In genomic region chr1:68384872-68385390, GRCh38 we compare ENCODE assay signal across 1 cellular context.
A peak's percentile ranks its signal among the peaks of the same experiment; 100 is the strongest.
TF ChIP-seq lines count a peak whose summit lies in the region.

No MANE protein-coding gene starts in this region.

TF ChIP-seq in IMR-90, 13 proteins besides CTCF, POLR2A, EP300 and RAD21:
- TF ChIP-seq RCOR1 (IDR thresholded peaks at IDR 0.05; ENCODE audit: insufficient replicate concordance, low read length) (peak; percentile 22), BHLHE40 (IDR thresholded peaks at IDR 0.05; ENCODE audit: low read depth, low read length) (peak; percentile 3; the same call in 1 of the 2 replicates), ELK1 (IDR thresholded peaks at IDR 0.05; ENCODE audit: borderline replicate concordance, low read depth, low read length) (no peak), SMC3 (IDR thresholded peaks at IDR 0.05; ENCODE audit: low read depth, low read length) (no peak), CEBPB (IDR thresholded peaks at IDR 0.05; ENCODE audit: low read depth, low read length) (peak; percentile 24; the same call in 1 of the 2 replicates)
